In the genomic region with DNA sequence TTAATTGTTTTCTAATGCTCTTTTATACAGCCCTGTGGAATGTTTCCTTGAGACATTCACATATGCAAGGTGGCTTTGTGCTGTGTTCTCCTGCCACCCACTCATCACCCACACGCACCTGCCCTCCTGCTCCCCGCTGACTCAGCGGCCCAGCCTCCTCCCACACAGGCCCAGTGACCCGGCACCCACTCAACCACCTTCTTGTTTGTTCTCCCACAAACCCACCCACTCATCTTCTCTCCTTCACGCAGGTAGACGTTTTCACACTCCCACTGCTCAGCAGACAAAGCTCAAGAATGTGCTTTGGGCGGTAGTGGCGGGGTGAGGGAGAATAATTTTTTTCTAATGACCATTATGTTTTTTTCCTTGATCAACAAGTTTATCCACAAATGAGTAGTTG, we compare ENCODE assay signal across 12 cellular contexts. TPM values are rescaled to one million over a fixed set of nuclear protein-coding genes. Genes with fewer than 3 reads are reported as not detected.
A peak's percentile ranks its signal among the peaks of the same experiment; 100 is the strongest.
DNase-seq lines count a peak whose midpoint lies in the region; ATAC-seq and TF ChIP-seq lines count a peak whose summit lies in the region.
"Had no signal": no experiment of that assay in that cellular context is flagged by ENCODE, and none has a peak within 500 bp of the region (broad histone marks: within the 10 kb centered on the region; RNA-seq: fewer than 3 reads in every experiment).

No MANE protein-coding gene starts in this region.

- DNase-seq in HCT116 (ENCODE audit: low read depth, low spot score) (no peak), epithelial cell of proximal tubule (ENCODE audit: low read depth) (peak; percentile 9), mesendoderm (no peak), T-helper 17 cell (no peak), NOMO-1 (lab: John Stamatoyannopoulos, UW; ENCODE audit: unreplicated experiment in 2 of 2) (no peak)
- peak; percentile 85 to 88 for DNase-seq in activated CD4-positive, alpha-beta T cell treated with anti-CD3 and anti-CD28 coated beads for 4 hours
- DNase-seq in stimulated activated CD8-positive, alpha-beta memory T cell treated with anti-CD3 and anti-CD28 coated beads, Interleukin-15, amount 100 ng/mL, for 48 hours (ENCODE audit: low read depth in 2 of 2): peak; percentile 14
- DNase-seq: DMS79; effector CD4-positive, alpha-beta T cell; NCI-H2081 treated with DMSO at 0.1 percent for 48 hours; nephron progenitor cell had no signal

- H3K56ac ChIP-seq in mesendoderm (ENCODE audit: low read length): no peak overlapping the region

- H3K4ac ChIP-seq in mesendoderm (ENCODE audit: low read depth, low read length): no peak overlapping the region

- no peaks in the 10 kb centered on the region for H4K20me1 ChIP-seq in HCT116 (ENCODE audit: insufficient read depth)

- peak overlapping the region; percentile 15; the same call in 1 of the 2 replicates for H3K4me2 ChIP-seq in HCT116 (ENCODE audit: low read length)
- no peak overlapping the region for H3K4me2 ChIP-seq in mesendoderm (ENCODE audit: low read length)

- RAD21 ChIA-PET in HCT116 (lab: Charles Lee; ENCODE audit: low non-redundant PET in 1 of 2, low total read pairs in 2 of 2, uncharacterized antibody in 2 of 2, unreplicated experiment in 2 of 2): no interaction called here

- H3K27ac Mint-ChIP-seq in T-helper 17 cell: no peak overlapping the region
- H3K27ac Mint-ChIP-seq: nephron progenitor cell had no signal

- POLR2A ChIA-PET in HCT116 (lab: Charles Lee): interaction anchor here (0.6 kb wide), 2 partner anchors 10 to 85 kb away, joined by 3 read pairs; no protein-coding TSS in a partner anchor

- no peaks in the 10 kb centered on the region for H3K79me2 ChIP-seq in HCT116 (ENCODE audit: insufficient read depth, low read length)
- H3K79me2 ChIP-seq in mesendoderm (ENCODE audit: control insufficient read depth, insufficient read depth, low read length): no peaks in the 10 kb centered on the region

- no peak overlapping the region for H4K8ac ChIP-seq in mesendoderm (ENCODE audit: low read depth, low read length)

- no peak overlapping the region for H2AK5ac ChIP-seq in mesendoderm (ENCODE audit: low read length)

- no peaks in the 10 kb centered on the region for H3K9me2 ChIP-seq in HCT116 (ENCODE audit: insufficient read depth)

- no peak overlapping the region for H3K4me3 ChIP-seq in HCT116 (replicated peaks in 1 of 2; ENCODE audit: low read depth in 1 of 2, low read length in 2 of 2)
- no peak overlapping the region for H3K4me3 ChIP-seq in epithelial cell of proximal tubule (ENCODE audit: low read depth, low read length)
- no peak overlapping the region for H3K4me3 ChIP-seq in mesendoderm (ENCODE audit: low read length)

- H3K18ac ChIP-seq in mesendoderm (ENCODE audit: low read length): no peak overlapping the region

- H3K27me3 ChIP-seq in HCT116 (ENCODE audit: insufficient read depth, low read length) (no peaks in the 10 kb centered on the region), mesendoderm (ENCODE audit: insufficient read depth, low read length, poor library complexity) (no peaks in the 10 kb centered on the region)

- WGBS in mesendoderm (ENCODE audit: extremely low coverage, insufficient coverage, low lambda C conversion rate): no CpG with 5 or more reads among the region's 8 CpGs

- no peak overlapping the region for H3K23ac ChIP-seq in mesendoderm (ENCODE audit: low read length)

- H3K27me3 Mint-ChIP-seq in T-helper 17 cell: no peaks in the 10 kb centered on the region

- CTCF ChIA-PET in HCT116 (lab: Charles Lee): no interaction called here

- H2BK5ac ChIP-seq in mesendoderm (ENCODE audit: low read length): no peak overlapping the region

- intact Hi-C loops in HCT116 (cut with micrococcal nuclease): no loop called here

- TF ChIP-seq CTCF in HCT116 (IDR thresholded peaks at IDR 0.05 in 2 of 3, conservative IDR thresholded peaks at IDR 0.05 in 1 of 3; ENCODE audit: borderline replicate concordance in 1 of 3, insufficient read depth in 1 of 3, low read depth in 2 of 3, low read length in 2 of 3) (no peak), epithelial cell of proximal tubule (conservative IDR thresholded peaks at IDR 0.05; ENCODE audit: low read depth, low read length) (no peak)

- no peak overlapping the region for H3K4me3 Mint-ChIP-seq in T-helper 17 cell
- H3K4me3 Mint-ChIP-seq: nephron progenitor cell had no signal

- peaks cover 4 to 5% of the 10 kb centered on the region in 2 experiments; a peak in 2 of 4 replicates for H3K9me3 ChIP-seq in HCT116 (ENCODE audit: control insufficient read depth in 1 of 2, insufficient read depth in 1 of 2, low read depth in 1 of 2, low read length in 2 of 2)
- H3K9me3 ChIP-seq in T-helper 17 cell (ENCODE audit: control insufficient read depth, low read length, poor library complexity, severe bottlenecking): no peaks in the 10 kb centered on the region

- H3K36me3 ChIP-seq in HCT116 (ENCODE audit: control insufficient read depth in 1 of 2, insufficient read depth in 2 of 2, low read length in 2 of 2) (no peaks in the 10 kb centered on the region), mesendoderm (ENCODE audit: control insufficient read depth, insufficient read depth, low read length) (no peaks in the 10 kb centered on the region)

- H3K27ac ChIP-seq in HCT116 (ENCODE audit: low read depth, low read length) (no peak overlapping the region), mesendoderm (ENCODE audit: low read depth, low read length) (no peak overlapping the region)

- H4K5ac ChIP-seq in mesendoderm (ENCODE audit: low read length): no peak overlapping the region

- TF ChIP-seq RAD21 in HCT116 (IDR thresholded peaks at IDR 0.05; ENCODE audit: low read depth): no peak

- TF ChIP-seq POLR2A in HCT116 (IDR thresholded peaks at IDR 0.05; ENCODE audit: borderline replicate concordance, extremely low read depth, insufficient read depth, insufficient read length): no peak

- H2BK120ac ChIP-seq in mesendoderm (ENCODE audit: low read depth, low read length): no peak overlapping the region

- no peak for ATAC-seq in HCT116
- ATAC-seq in HG02973 (IDR thresholded peaks at IDR 0.05; ENCODE audit: unreplicated experiment): no peak
- no peak for ATAC-seq in T-helper 17 cell

- no peaks in the 10 kb centered on the region for H3K36me3 Mint-ChIP-seq in T-helper 17 cell (ENCODE audit: low read depth)

- no TSS peak for BruUV-seq in HCT116 (replicated peaks; lab: Mats Ljungman, UMichigan)

- no peaks in the 10 kb centered on the region for H3K79me1 ChIP-seq in mesendoderm (ENCODE audit: low read length)

- H3K4me1 Mint-ChIP-seq in T-helper 17 cell: no peaks in the 10 kb centered on the region

- H2AFZ ChIP-seq in HCT116 (ENCODE audit: low read depth, low read length, poor library complexity, severe bottlenecking): no peak overlapping the region

- H2BK15ac ChIP-seq in mesendoderm (replicated peaks; ENCODE audit: low read depth): no peak overlapping the region

- H3K9ac ChIP-seq in HCT116 (ENCODE audit: low read length) (no peak overlapping the region), mesendoderm (ENCODE audit: low read length) (no peak overlapping the region)

- peaks cover 4 to 11% of the 10 kb centered on the region in 2 experiments; a peak in 2 of 4 replicates for H3K4me1 ChIP-seq in HCT116 (ENCODE audit: control insufficient read depth in 1 of 2, insufficient read depth in 2 of 2, low read length in 2 of 2)
- no peaks in the 10 kb centered on the region for H3K4me1 ChIP-seq in mesendoderm (ENCODE audit: control insufficient read depth, low read depth, low read length)

TF ChIP-seq in HCT116, 20 proteins besides CTCF, POLR2A, EP300 and RAD21:
- TF ChIP-seq EGR1 (IDR thresholded peaks at IDR 0.05; ENCODE audit: low read depth) (peak; percentile 62), CBX3 (IDR thresholded peaks at IDR 0.05; ENCODE audit: low read depth) (no peak), SP1 (IDR thresholded peaks at IDR 0.05; ENCODE audit: low read depth) (no peak)

RNA-seq across cellular contexts. Expression of gene NEMP2, which starts 28.6 kb away (rescaled TPM):
- 8.6 TPM for total RNA-seq in HCT116 (2021; ENCODE audit: unreplicated experiment)
- 2.2 and 2.8 TPM in 2 replicates for polyA plus RNA-seq in HCT116 (2012)
- 5.1 and 15.0 TPM in 2 replicates for total RNA-seq in epithelial cell of proximal tubule
- 2.0 TPM for polyA plus RNA-seq in mesendoderm (2013, experiment 1 of 2)
- 2.2 TPM for polyA plus RNA-seq in mesendoderm (2013, experiment 2 of 2)
- total RNA-seq in T-helper 17 cell: 10 to 100 TPM; 12.7 to 15.1 TPM

Comparison
In these comparisons a context has a peak if more than half of its experiments do, and no peak if none do; other contexts are left out.
1. DNase-seq: peak in activated CD4-positive, alpha-beta T cell treated with anti-CD3 and anti-CD28 coated beads for 4 hours (2 of 2), epithelial cell of proximal tubule (single experiment) and stimulated activated CD8-positive, alpha-beta memory T cell treated with anti-CD3 and anti-CD28 coated beads, Interleukin-15, amount 100 ng/mL, for 48 hours (2 of 2); none in HCT116 (single experiment), mesendoderm (single experiment), T-helper 17 cell (0 of 3) and NOMO-1 (0 of 2).